In the genomic region with DNA sequence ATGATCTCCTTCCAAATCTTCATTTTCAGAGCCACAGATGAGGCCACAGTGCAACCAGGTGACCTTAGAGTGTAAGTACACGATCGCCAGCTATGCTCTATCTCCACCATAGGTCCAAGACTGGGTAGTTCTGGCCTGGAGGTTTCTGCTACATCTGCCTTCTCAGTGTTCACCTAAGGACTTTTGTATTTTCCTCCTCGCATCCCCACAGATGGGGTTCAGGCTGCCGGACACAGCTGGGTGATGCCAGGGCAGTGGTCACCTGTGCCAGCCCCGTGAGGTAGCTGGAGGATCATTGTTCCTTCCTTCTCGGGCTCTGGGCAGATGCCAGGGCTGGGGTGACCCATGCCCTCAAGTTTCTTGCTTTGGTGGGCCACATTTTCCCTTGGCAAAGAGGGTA, we compare ENCODE assay signal across 8 cellular contexts. TPM values are rescaled to one million over a fixed set of nuclear protein-coding genes. Genes with fewer than 3 reads are reported as not detected.
DNase-seq lines count a peak whose midpoint lies in the region; ATAC-seq, FAIRE-seq and TF ChIP-seq lines count a peak whose summit lies in the region.
"Not testable (repeated sequence)": the region's sequence is repeated elsewhere in the genome, so short reads cannot be mapped to it uniquely, and the experiment has no call there.

NPIPB12 (minus strand) TSS at position 101 of the 400 bp plus-strand sequence.

- not testable (repeated sequence) for H3K4me2 ChIP-seq in endothelial cell of umbilical vein (ENCODE audit: insufficient read depth, low read length)

- not testable (repeated sequence) for H3K79me2 ChIP-seq in endothelial cell of umbilical vein (ENCODE audit: control insufficient read depth, insufficient read depth, low read length)

- H3K27me3 Mint-ChIP-seq in HFFc6 (ENCODE audit: insufficient read depth); activated B cell treated with CpG ODN at 0.5 μM for 24 hours: not testable (repeated sequence)

- not testable (repeated sequence) for BruUV-seq in endothelial cell of umbilical vein (replicated peaks; lab: Mats Ljungman, UMichigan)

- not testable (repeated sequence) for H3K9me1 ChIP-seq in endothelial cell of umbilical vein (replicated peaks; ENCODE audit: control insufficient read depth, extremely low read depth, insufficient read depth, low read length)

- H3K36me3 Mint-ChIP-seq in HFFc6 (ENCODE audit: low read depth); activated B cell treated with CpG ODN at 0.5 μM for 24 hours (ENCODE audit: low read depth): not testable (repeated sequence)

- WGBS in adipose tissue, 3 donors, result 94 to 100% (median 94%) methylated on average over 2 of the region's 6 CpGs
- 92 to 96% methylated on average over 2 of the region's 6 CpGs for WGBS in heart right ventricle, 2 donors
- 91 to 100% (median 91%) methylated on average over 2 of the region's 6 CpGs for WGBS in psoas muscle, 3 donors
- WGBS in upper lobe of left lung, 2 donors, result no CpG with 5 or more reads among the region's 6 CpGs

- not testable (repeated sequence) for H3K4me1 Mint-ChIP-seq in HFFc6 (ENCODE audit: low read depth); activated B cell treated with CpG ODN at 0.5 μM for 24 hours

- not testable (repeated sequence) for H3K4me3 ChIP-seq in endothelial cell of umbilical vein (replicated peaks in 1 of 3; ENCODE audit: insufficient read depth in 1 of 3, low read depth in 1 of 3, low read length in 3 of 3); heart right ventricle; psoas muscle; upper lobe of left lung

- not testable (repeated sequence) for DNase-seq in HFFc6; activated B cell treated with CpG ODN at 0.5 μM for 24 hours; endothelial cell of umbilical vein (ENCODE audit: low read depth, low spot score); heart right ventricle; mesenteric fat pad (ENCODE audit: low spot score); psoas muscle; upper lobe of left lung

- FAIRE-seq in endothelial cell of umbilical vein (lab: Jason Lieb, UNC), result not testable (repeated sequence)

- ATAC-seq in activated B cell treated with CpG ODN at 0.5 μM for 24 hours (ENCODE audit: low read depth); heart right ventricle; psoas muscle; upper lobe of left lung (ENCODE audit: low FRiP score in 2 of 2): not testable (repeated sequence)

- H3K9me3 ChIP-seq in endothelial cell of umbilical vein (replicated peaks; ENCODE audit: control insufficient read depth, insufficient read depth, low read length); heart right ventricle; psoas muscle; upper lobe of left lung: not testable (repeated sequence)

- H2AFZ ChIP-seq in endothelial cell of umbilical vein (ENCODE audit: low read depth, low read length), result not testable (repeated sequence)

- H3K9me3 Mint-ChIP-seq in HFFc6, activated B cell treated with CpG ODN at 0.5 μM for 24 hours: not testable (repeated sequence)

- dilution Hi-C loops in endothelial cell of umbilical vein (cut with MboI; ENCODE audit: extremely low pct_ligation_motif_present, low sequenced_read_pairs), result not testable (repeated sequence)

- not testable (repeated sequence) for H3K4me1 ChIP-seq in endothelial cell of umbilical vein (ENCODE audit: control insufficient read depth, extremely low read depth, insufficient read depth, low read length); heart right ventricle; psoas muscle; upper lobe of left lung

- H3K36me3 ChIP-seq in endothelial cell of umbilical vein (ENCODE audit: control insufficient read depth in 2 of 2, extremely low read depth in 1 of 2, insufficient read depth in 2 of 2, low read length in 2 of 2); heart right ventricle; psoas muscle (ENCODE audit: insufficient read depth in 1 of 2, low read depth in 1 of 2); upper lobe of left lung: not testable (repeated sequence)

- not testable (repeated sequence) for TF ChIP-seq POLR2A in endothelial cell of umbilical vein (IDR thresholded peaks at IDR 0.05; ENCODE audit: low read depth, low read length); upper lobe of left lung (IDR thresholded peaks at IDR 0.05)

- POLR2A ChIA-PET in activated B cell treated with CpG ODN at 0.5 μM for 24 hours (lab: Charles Lee); endothelial cell of umbilical vein (lab: Charles Lee): not testable (repeated sequence)

- not testable (repeated sequence) for H3K27ac Mint-ChIP-seq in HFFc6, activated B cell treated with CpG ODN at 0.5 μM for 24 hours

- H3K4me3 Mint-ChIP-seq in HFFc6, activated B cell treated with CpG ODN at 0.5 μM for 24 hours: not testable (repeated sequence)

- H4K20me1 ChIP-seq in endothelial cell of umbilical vein (replicated peaks; ENCODE audit: control insufficient read depth, extremely low read depth, insufficient read depth, low read length), result not testable (repeated sequence)

- H3K27ac ChIP-seq in adipose tissue (ENCODE audit: low read depth, low read length); endothelial cell of umbilical vein (ENCODE audit: insufficient read depth, low read depth, low read length); heart right ventricle; psoas muscle; upper lobe of left lung: not testable (repeated sequence)

- TF ChIP-seq CTCF in HFFc6 (IDR thresholded peaks at IDR 0.05); activated B cell treated with CpG ODN at 0.5 μM for 24 hours (IDR thresholded peaks at IDR 0.05); endothelial cell of umbilical vein (IDR thresholded peaks at IDR 0.05; ENCODE audit: extremely low read depth in 1 of 2, insufficient read depth in 1 of 2, low read depth in 1 of 2, low read length in 2 of 2); heart right ventricle (IDR thresholded peaks at IDR 0.05); psoas muscle (IDR thresholded peaks at IDR 0.05); upper lobe of left lung (IDR thresholded peaks at IDR 0.05): not testable (repeated sequence)

- CTCF ChIA-PET in activated B cell treated with CpG ODN at 0.5 μM for 24 hours (lab: Charles Lee); endothelial cell of umbilical vein (lab: Charles Lee): not testable (repeated sequence)

- intact Hi-C loops in activated B cell treated with CpG ODN at 0.5 μM for 24 hours (cut with micrococcal nuclease); endothelial cell of umbilical vein (cut with micrococcal nuclease); heart right ventricle (cut with DNase I); psoas muscle (cut with DNase I): not testable (repeated sequence)

- not testable (repeated sequence) for H3K9ac ChIP-seq in endothelial cell of umbilical vein (replicated peaks; ENCODE audit: extremely low read depth, insufficient read depth, low read length)

- H3K27me3 ChIP-seq in endothelial cell of umbilical vein (ENCODE audit: control insufficient read depth in 2 of 2, insufficient read depth in 2 of 2, low read length in 2 of 2); heart right ventricle; psoas muscle (ENCODE audit: insufficient read depth in 3 of 3, low read length in 2 of 3); upper lobe of left lung: not testable (repeated sequence)

- TF ChIP-seq EP300 in upper lobe of left lung (IDR thresholded peaks at IDR 0.05), result not testable (repeated sequence)

RNA-seq across cellular contexts. Expression of gene NPIPB12, which starts in this region (rescaled TPM):
- 10 to 100 TPM; 13.7 to 19.4 (median 14.3) TPM for total RNA-seq in HFFc6 (2021; fragmentation: NEBNext Ultra II Directional; extraction: Animal tissue kit (Norgen Biotek cat#: 25700))
- total RNA-seq in activated B cell treated with CpG ODN at 0.5 μM for 24 hours, result 125 and 158 TPM in 2 replicates
- 10 to 100 TPM; 13.5 to 46.7 (median 21.6) TPM for polyA plus RNA-seq in adipose tissue
- 73.5 and 75.8 TPM in 2 replicates for total RNA-seq in endothelial cell of umbilical vein
- 41.7 and 44.7 TPM in 2 replicates for polyA plus RNA-seq in endothelial cell of umbilical vein
- 7.7 and 11.0 TPM in 2 replicates for polyA plus RNA-seq in endothelial cell of umbilical vein (2011; cell fraction: cytosol; rRNA removed)
- 165 and 181 TPM in 2 replicates for polyA plus RNA-seq in endothelial cell of umbilical vein (2011; cell fraction: nucleus; rRNA removed)
- polyA plus RNA-seq in endothelial cell of umbilical vein (2012), result 33.1 and 37.2 TPM in 2 replicates
- 62.4 and 135 TPM in 2 replicates for polyA minus RNA-seq in endothelial cell of umbilical vein
- 9.7 TPM for polyA minus RNA-seq in endothelial cell of umbilical vein (2011; cell fraction: cytosol; rRNA and poly(A)+ RNA removed)
- polyA minus RNA-seq in endothelial cell of umbilical vein (2011; cell fraction: nucleus; rRNA and poly(A)+ RNA removed), result 211 and 289 TPM in 2 replicates
- 10 to 100 TPM in 9 of 10 donors, 1 to 10 TPM in 1; 9.4 to 23.6 (median 19.0) TPM for total RNA-seq in heart right ventricle
- polyA plus RNA-seq in heart right ventricle, result 100 to 1,000 TPM in 1 of 2 donors, 10 to 100 TPM in 1; 15.3 to 107 TPM
- total RNA-seq in mesenteric fat pad, result 60.0 TPM
- 10 to 100 TPM; 13.6 to 27.1 (median 22.5) TPM for total RNA-seq in psoas muscle
- 10 to 100 TPM; 10.7 to 19.4 (median 19.0) TPM for polyA plus RNA-seq in psoas muscle
- total RNA-seq in upper lobe of left lung, result 100 to 1,000 TPM in 2 of 6 donors, 10 to 100 TPM in 4; 29.2 to 444 (median 50.9) TPM
